In genomic region chrX:29965634-29966033, GRCh38 we compare ENCODE assay signal across 33 cellular contexts.
"Had no signal": no experiment of that assay in that cellular context is flagged by ENCODE, and none has a peak within 500 bp of the region (broad histone marks: within the 10 kb centered on the region; RNA-seq: fewer than 3 reads in every experiment).

No MANE protein-coding gene starts in this region.

- H3K27ac Mint-ChIP-seq: activated B cell treated with CpG ODN at 0.5 μM for 24 hours; activated CD4-positive, alpha-beta memory T cell treated with anti-CD3 and anti-CD28 coated beads for 36 hours; activated CD8-positive, alpha-beta memory T cell treated with anti-CD3 and anti-CD28 coated beads, Interleukin-2, amount 10 ng/mL, durations not matched to agents 7 days and 5 days; activated CD8-positive, alpha-beta T cell treated with anti-CD3 and anti-CD28 coated beads, Interleukin-2, amount 10 ng/mL, durations not matched to agents 7 days and 5 days; activated naive CD4-positive, alpha-beta T cell treated with anti-CD3 and anti-CD28 coated beads, Interleukin-2, amount 10 ng/mL, durations not matched to agents 7 days and 5 days; activated naive CD4-positive, alpha-beta T cell treated with anti-CD3 and anti-CD28 coated beads, Interleukin-2, amount 50 U/mL, for 72 hours; activated naive CD8-positive, alpha-beta T cell treated with anti-CD3 and anti-CD28 coated beads, Interleukin-2, amount 10 ng/mL, durations not matched to agents 7 days and 5 days; activated T-cell treated with anti-CD3 and anti-CD28 coated beads, Interleukin-2, amount 50 U/mL, for 24 hours; activated T-cell treated with anti-CD3 and anti-CD28 coated beads, Interleukin-2, amount 50 U/mL, for 72 hours; effector memory CD8-positive, alpha-beta T cell; T-helper 17 cell; T-helper 2 cell treated with Interferon-gamma antibody and Interleukin-4, amounts not matched to agents 5 μg/mL and 100 μg/mL, for 36 hours had no signal

- H3K9me3 ChIP-seq: esophagus muscularis mucosa, gastrocnemius medialis had no signal

- H3K36me3 Mint-ChIP-seq: activated CD4-positive, alpha-beta memory T cell treated with anti-CD3 and anti-CD28 coated beads for 36 hours; activated CD8-positive, alpha-beta memory T cell treated with anti-CD3 and anti-CD28 coated beads, Interleukin-2, amount 10 ng/mL, durations not matched to agents 7 days and 5 days; activated naive CD4-positive, alpha-beta T cell treated with anti-CD3 and anti-CD28 coated beads, Interleukin-2, amount 10 ng/mL, durations not matched to agents 7 days and 5 days; activated naive CD4-positive, alpha-beta T cell treated with anti-CD3 and anti-CD28 coated beads, Interleukin-2, amount 50 U/mL, for 72 hours; activated naive CD8-positive, alpha-beta T cell treated with anti-CD3 and anti-CD28 coated beads, Interleukin-2, amount 10 ng/mL, durations not matched to agents 7 days and 5 days had no signal

- ATAC-seq: activated CD4-positive, CD25-positive, alpha-beta regulatory T cell treated with anti-CD3 and anti-CD28 coated beads, Interleukin-2, amount 50 U/mL, for 24 hours; activated CD8-positive, alpha-beta memory T cell treated with anti-CD3 and anti-CD28 coated beads, Interleukin-2, amount 10 ng/mL, durations not matched to agents 7 days and 5 days; activated CD8-positive, alpha-beta T cell treated with anti-CD3 and anti-CD28 coated beads, Interleukin-2, amount 10 ng/mL, durations not matched to agents 7 days and 5 days; activated naive CD4-positive, alpha-beta T cell treated with anti-CD3 and anti-CD28 coated beads, Interleukin-2, amount 50 U/mL, for 72 hours; activated T-cell treated with anti-CD3 and anti-CD28 coated beads, Interleukin-2, amount 50 U/mL, for 72 hours; effector memory CD8-positive, alpha-beta T cell; foreskin keratinocyte; gastrocnemius medialis; T-helper 17 cell had no signal

- H3K4me1 Mint-ChIP-seq: activated B cell treated with CpG ODN at 0.5 μM for 24 hours; activated CD8-positive, alpha-beta memory T cell treated with anti-CD3 and anti-CD28 coated beads, Interleukin-2, amount 10 ng/mL, durations not matched to agents 7 days and 5 days; activated naive CD4-positive, alpha-beta T cell treated with anti-CD3 and anti-CD28 coated beads, Interleukin-2, amount 10 ng/mL, durations not matched to agents 7 days and 5 days; activated naive CD8-positive, alpha-beta T cell treated with anti-CD3 and anti-CD28 coated beads, Interleukin-2, amount 10 ng/mL, durations not matched to agents 7 days and 5 days; central memory CD8-positive, alpha-beta T cell; T-helper 17 cell had no signal

- FAIRE-seq: astrocyte, bronchial epithelial cell had no signal

- H3K27ac ChIP-seq: brain microvascular endothelial cell, esophagus muscularis mucosa, foreskin keratinocyte, gastrocnemius medialis, WERI-Rb-1 had no signal

- H3K9me3 Mint-ChIP-seq: activated B cell treated with CpG ODN at 0.5 μM for 24 hours; activated CD4-positive, alpha-beta memory T cell treated with anti-CD3 and anti-CD28 coated beads for 36 hours; activated naive CD4-positive, alpha-beta T cell treated with anti-CD3 and anti-CD28 coated beads, Interleukin-2, amount 10 ng/mL, durations not matched to agents 7 days and 5 days; activated naive CD4-positive, alpha-beta T cell treated with anti-CD3 and anti-CD28 coated beads, Interleukin-2, amount 50 U/mL, for 72 hours; activated naive CD8-positive, alpha-beta T cell treated with anti-CD3 and anti-CD28 coated beads, Interleukin-2, amount 10 ng/mL, durations not matched to agents 7 days and 5 days; activated T-cell treated with anti-CD3 and anti-CD28 coated beads, Interleukin-2, amount 50 U/mL, for 72 hours; central memory CD8-positive, alpha-beta T cell; effector memory CD8-positive, alpha-beta T cell; T-helper 2 cell treated with Interferon-gamma antibody and Interleukin-4, amounts not matched to agents 5 μg/mL and 100 μg/mL, for 36 hours had no signal

- H3K27me3 Mint-ChIP-seq: activated B cell treated with CpG ODN at 0.5 μM for 24 hours; activated CD4-positive, alpha-beta memory T cell treated with anti-CD3 and anti-CD28 coated beads for 36 hours; activated CD8-positive, alpha-beta memory T cell treated with anti-CD3 and anti-CD28 coated beads, Interleukin-2, amount 10 ng/mL, durations not matched to agents 7 days and 5 days; activated naive CD4-positive, alpha-beta T cell treated with anti-CD3 and anti-CD28 coated beads, Interleukin-2, amount 10 ng/mL, durations not matched to agents 7 days and 5 days; activated naive CD8-positive, alpha-beta T cell treated with anti-CD3 and anti-CD28 coated beads, Interleukin-2, amount 10 ng/mL, durations not matched to agents 7 days and 5 days; central memory CD8-positive, alpha-beta T cell; effector memory CD8-positive, alpha-beta T cell; T-helper 17 cell had no signal

- DNase-seq: activated B cell treated with CpG ODN at 0.5 μM for 24 hours; activated CD4-positive, alpha-beta memory T cell treated with anti-CD3 and anti-CD28 coated beads for 36 hours; activated CD4-positive, alpha-beta T cell treated with anti-CD3 and anti-CD28 coated beads for 48 hours; activated CD4-positive, alpha-beta T cell treated with anti-CD3 and anti-CD28 coated beads, Interleukin-2, amount 50 U/mL, for 1 hour; activated CD8-positive, alpha-beta memory T cell treated with anti-CD3 and anti-CD28 coated beads, Interleukin-2, amount 10 ng/mL, durations not matched to agents 7 days and 5 days; activated CD8-positive, alpha-beta memory T cell treated with anti-CD3 and anti-CD28 coated beads, Interleukin-2, amount 50 U/mL, for 4 hours; activated CD8-positive, alpha-beta T cell treated with anti-CD3 and anti-CD28 coated beads, Interleukin-2, amount 10 ng/mL, durations not matched to agents 7 days and 5 days; activated gamma-delta T cell; activated naive CD4-positive, alpha-beta T cell; activated naive CD4-positive, alpha-beta T cell treated with anti-CD3 and anti-CD28 coated beads, Interleukin-2, amount 10 ng/mL, durations not matched to agents 7 days and 5 days; activated naive CD8-positive, alpha-beta T cell treated with anti-CD3 and anti-CD28 coated beads, Interleukin-2, amount 10 ng/mL, durations not matched to agents 7 days and 5 days; activated T-cell treated with anti-CD3 and anti-CD28 coated beads, Interleukin-2, amount 50 U/mL, for 24 hours; activated T-cell treated with anti-CD3 and anti-CD28 coated beads, Interleukin-2, amount 50 U/mL, for 72 hours; brain microvascular endothelial cell; cortex of kidney; dermis blood vessel endothelial cell; effector CD4-positive, alpha-beta T cell; effector memory CD8-positive, alpha-beta T cell; erythroblast; foreskin keratinocyte; gastrocnemius medialis; glutamatergic neuron; T-helper 1 cell; T-helper 17 cell; T1000; WERI-Rb-1 had no signal

- H3K4me1 ChIP-seq: esophagus muscularis mucosa, foreskin keratinocyte, gastrocnemius medialis had no signal

- H3K27me3 ChIP-seq: brain microvascular endothelial cell, esophagus muscularis mucosa, foreskin keratinocyte, gastrocnemius medialis had no signal

- H3K36me3 ChIP-seq: brain microvascular endothelial cell, esophagus muscularis mucosa, gastrocnemius medialis, WERI-Rb-1 had no signal

- H3K4me3 ChIP-seq: esophagus muscularis mucosa, gastrocnemius medialis had no signal

- H3K4me3 Mint-ChIP-seq: activated B cell treated with CpG ODN at 0.5 μM for 24 hours; activated CD4-positive, alpha-beta memory T cell treated with anti-CD3 and anti-CD28 coated beads for 36 hours; activated CD8-positive, alpha-beta memory T cell treated with anti-CD3 and anti-CD28 coated beads, Interleukin-2, amount 10 ng/mL, durations not matched to agents 7 days and 5 days; activated CD8-positive, alpha-beta T cell treated with anti-CD3 and anti-CD28 coated beads, Interleukin-2, amount 10 ng/mL, durations not matched to agents 7 days and 5 days; activated naive CD4-positive, alpha-beta T cell treated with anti-CD3 and anti-CD28 coated beads, Interleukin-2, amount 10 ng/mL, durations not matched to agents 7 days and 5 days; activated naive CD8-positive, alpha-beta T cell treated with anti-CD3 and anti-CD28 coated beads, Interleukin-2, amount 10 ng/mL, durations not matched to agents 7 days and 5 days; activated T-cell treated with anti-CD3 and anti-CD28 coated beads, Interleukin-2, amount 50 U/mL, for 24 hours; activated T-cell treated with anti-CD3 and anti-CD28 coated beads, Interleukin-2, amount 50 U/mL, for 72 hours; central memory CD8-positive, alpha-beta T cell; effector memory CD8-positive, alpha-beta T cell; T-helper 17 cell; T-helper 2 cell treated with Interferon-gamma antibody and Interleukin-4, amounts not matched to agents 5 μg/mL and 100 μg/mL, for 36 hours had no signal
